14 cellular contexts compared by ENCODE assay signal in the genomic region with DNA sequence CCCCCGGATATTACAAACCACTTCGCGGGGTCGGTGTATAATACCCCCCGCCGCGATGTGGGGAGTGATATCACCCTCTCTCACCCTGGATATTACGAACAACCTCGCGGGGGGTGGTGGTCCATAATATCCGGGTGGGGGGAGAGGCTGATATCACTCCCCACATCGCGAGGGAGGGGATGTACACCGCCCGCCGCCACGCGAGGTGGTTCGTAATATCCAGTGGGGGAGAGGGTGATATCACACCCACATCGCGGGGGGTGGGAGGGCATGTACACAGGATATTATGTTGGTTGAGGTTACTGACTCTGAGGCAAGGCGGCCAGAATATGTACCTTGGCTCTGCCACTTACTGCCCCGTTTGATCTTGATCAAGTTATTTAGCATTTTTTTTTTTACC.
"Had no signal": no experiment of that assay in that cellular context is flagged by ENCODE, and none has a peak within 500 bp of the region (broad histone marks: within the 10 kb centered on the region; RNA-seq: fewer than 3 reads in every experiment).

No MANE protein-coding gene starts in this region.

- H3K36me3 ChIP-seq: colonic mucosa, heart left ventricle, sigmoid colon, tibial nerve had no signal

- H3K4me1 ChIP-seq: colonic mucosa, heart left ventricle, sigmoid colon had no signal

- H3K4me3 Mint-ChIP-seq: naive thymus-derived CD8-positive, alpha-beta T cell had no signal

- H3K4me3 ChIP-seq: colonic mucosa, heart left ventricle, mucosa of descending colon, sigmoid colon, skin epidermis, tibial nerve had no signal

- H3K27me3 ChIP-seq: sigmoid colon, tibial nerve had no signal

- H3K9me3 ChIP-seq: colonic mucosa, heart left ventricle, mucosa of descending colon, sigmoid colon, tibial nerve had no signal

- H3K4me1 Mint-ChIP-seq: naive thymus-derived CD8-positive, alpha-beta T cell had no signal

- H3K36me3 Mint-ChIP-seq: naive thymus-derived CD8-positive, alpha-beta T cell had no signal

- H3K27ac ChIP-seq: colonic mucosa, heart left ventricle, sigmoid colon, skin epidermis, tibial nerve had no signal

- H3K27ac Mint-ChIP-seq: naive thymus-derived CD8-positive, alpha-beta T cell had no signal

- H3K9me3 Mint-ChIP-seq: naive thymus-derived CD8-positive, alpha-beta T cell had no signal

- DNase-seq: cerebellar nuclear complex; colonic mucosa; dermis blood vessel endothelial cell; foreskin melanocyte; hippocampal formation; naive thymus-derived CD8-positive, alpha-beta T cell; sigmoid colon; stimulated activated CD4-positive, alpha-beta T cell treated with anti-CD3 and anti-CD28 coated beads, Interleukin-2, amount 100 ng/mL, for 24 hours; stimulated activated CD4-positive, alpha-beta T cell treated with anti-CD3 and anti-CD28 coated beads, Interleukin-4, amount 100 ng/mL, for 4 hours; stimulated activated naive CD4-positive, alpha-beta T cell had no signal
